1 cellular context compared by ENCODE assay signal in the genomic region with DNA sequence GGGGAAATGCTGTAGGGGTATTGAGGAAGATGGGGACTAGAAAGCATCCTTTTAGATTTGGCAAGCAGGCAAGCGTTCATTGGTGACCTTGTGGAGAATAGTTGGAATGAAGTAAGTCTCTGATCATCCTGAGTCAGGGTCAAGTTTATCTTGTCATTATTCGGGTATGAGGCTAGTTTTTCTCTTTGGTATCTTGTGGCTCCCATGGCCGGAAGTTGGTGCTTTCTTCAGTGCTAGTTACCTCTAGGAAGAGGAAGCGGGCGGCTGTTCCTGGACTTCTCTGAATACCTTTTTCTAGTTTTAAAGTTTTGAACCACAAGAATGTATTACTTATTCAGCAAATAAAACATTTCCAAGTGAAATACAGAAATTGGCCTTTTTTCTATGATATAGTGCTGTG.
A peak's percentile ranks its signal among the peaks of the same experiment; 100 is the strongest.
TF ChIP-seq lines count a peak whose summit lies in the region.

No MANE protein-coding gene starts in this region.

TF ChIP-seq in GM12878, 131 proteins besides CTCF, POLR2A, EP300 and RAD21 (continues in another document):
- TF ChIP-seq KAT2A (conservative IDR thresholded peaks at IDR 0.05; ENCODE audit: control insufficient read depth, low read depth, low read length) (no peak), FOXM1 (IDR thresholded peaks at IDR 0.05; ENCODE audit: low read depth, low read length) (no peak), GABPA (IDR thresholded peaks at IDR 0.05; ENCODE audit: low read depth) (peak; percentile 36; the same call in 1 of the 2 replicates), SIN3A (IDR thresholded peaks at IDR 0.05; ENCODE audit: low read depth, low read length) (no peak), WRNIP1 (IDR thresholded peaks at IDR 0.05; ENCODE audit: borderline replicate concordance, low read depth, low read length) (no peak), STAT1 (conservative IDR thresholded peaks at IDR 0.05) (no peak), SMC3 (IDR thresholded peaks at IDR 0.05; ENCODE audit: borderline replicate concordance, low read length) (no peak), CHD1 (IDR thresholded peaks at IDR 0.05; ENCODE audit: low read depth, low read length) (no peak), ZSCAN29 (IDR thresholded peaks at IDR 0.05) (no peak), HDAC2 (IDR thresholded peaks at IDR 0.05) (no peak), TCF3 (IDR thresholded peaks at IDR 0.05; ENCODE audit: borderline replicate concordance, insufficient read depth, low read depth, low read length) (no peak), NR2C1 (IDR thresholded peaks at IDR 0.05) (no peak), SPI1 (IDR thresholded peaks at IDR 0.05; ENCODE audit: borderline replicate concordance, insufficient read depth, low read depth, low read length) (peak; percentile 37; the same call in 1 of the 2 replicates), RUNX3 (IDR thresholded peaks at IDR 0.05; ENCODE audit: low read length) (peak; percentile 42), STAT3 (IDR thresholded peaks at IDR 0.05; ENCODE audit: low read depth, low read length) (no peak), NFIC (IDR thresholded peaks at IDR 0.05; ENCODE audit: low read depth, low read length) (no peak), NR2F1 (conservative IDR thresholded peaks at IDR 0.05) (no peak)
- TF ChIP-seq, protein P1, sequence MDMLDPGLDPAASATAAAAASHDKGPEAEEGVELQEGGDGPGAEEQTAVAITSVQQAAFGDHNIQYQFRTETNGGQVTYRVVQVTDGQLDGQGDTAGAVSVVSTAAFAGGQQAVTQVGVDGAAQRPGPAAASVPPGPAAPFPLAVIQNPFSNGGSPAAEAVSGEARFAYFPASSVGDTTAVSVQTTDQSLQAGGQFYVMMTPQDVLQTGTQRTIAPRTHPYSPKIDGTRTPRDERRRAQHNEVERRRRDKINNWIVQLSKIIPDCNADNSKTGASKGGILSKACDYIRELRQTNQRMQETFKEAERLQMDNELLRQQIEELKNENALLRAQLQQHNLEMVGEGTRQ (IDR thresholded peaks at IDR 0.05; ENCODE audit: borderline replicate concordance, low read depth, low read length): no peak
- TF ChIP-seq, protein P2, sequence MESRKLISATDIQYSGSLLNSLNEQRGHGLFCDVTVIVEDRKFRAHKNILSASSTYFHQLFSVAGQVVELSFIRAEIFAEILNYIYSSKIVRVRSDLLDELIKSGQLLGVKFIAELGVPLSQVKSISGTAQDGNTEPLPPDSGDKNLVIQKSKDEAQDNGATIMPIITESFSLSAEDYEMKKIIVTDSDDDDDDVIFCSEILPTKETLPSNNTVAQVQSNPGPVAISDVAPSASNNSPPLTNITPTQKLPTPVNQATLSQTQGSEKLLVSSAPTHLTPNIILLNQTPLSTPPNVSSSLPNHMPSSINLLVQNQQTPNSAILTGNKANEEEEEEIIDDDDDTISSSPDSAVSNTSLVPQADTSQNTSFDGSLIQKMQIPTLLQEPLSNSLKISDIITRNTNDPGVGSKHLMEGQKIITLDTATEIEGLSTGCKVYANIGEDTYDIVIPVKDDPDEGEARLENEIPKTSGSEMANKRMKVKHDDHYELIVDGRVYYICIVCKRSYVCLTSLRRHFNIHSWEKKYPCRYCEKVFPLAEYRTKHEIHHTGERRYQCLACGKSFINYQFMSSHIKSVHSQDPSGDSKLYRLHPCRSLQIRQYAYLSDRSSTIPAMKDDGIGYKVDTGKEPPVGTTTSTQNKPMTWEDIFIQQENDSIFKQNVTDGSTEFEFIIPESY (IDR thresholded peaks at IDR 0.05): no peak
- TF ChIP-seq, protein P3, sequence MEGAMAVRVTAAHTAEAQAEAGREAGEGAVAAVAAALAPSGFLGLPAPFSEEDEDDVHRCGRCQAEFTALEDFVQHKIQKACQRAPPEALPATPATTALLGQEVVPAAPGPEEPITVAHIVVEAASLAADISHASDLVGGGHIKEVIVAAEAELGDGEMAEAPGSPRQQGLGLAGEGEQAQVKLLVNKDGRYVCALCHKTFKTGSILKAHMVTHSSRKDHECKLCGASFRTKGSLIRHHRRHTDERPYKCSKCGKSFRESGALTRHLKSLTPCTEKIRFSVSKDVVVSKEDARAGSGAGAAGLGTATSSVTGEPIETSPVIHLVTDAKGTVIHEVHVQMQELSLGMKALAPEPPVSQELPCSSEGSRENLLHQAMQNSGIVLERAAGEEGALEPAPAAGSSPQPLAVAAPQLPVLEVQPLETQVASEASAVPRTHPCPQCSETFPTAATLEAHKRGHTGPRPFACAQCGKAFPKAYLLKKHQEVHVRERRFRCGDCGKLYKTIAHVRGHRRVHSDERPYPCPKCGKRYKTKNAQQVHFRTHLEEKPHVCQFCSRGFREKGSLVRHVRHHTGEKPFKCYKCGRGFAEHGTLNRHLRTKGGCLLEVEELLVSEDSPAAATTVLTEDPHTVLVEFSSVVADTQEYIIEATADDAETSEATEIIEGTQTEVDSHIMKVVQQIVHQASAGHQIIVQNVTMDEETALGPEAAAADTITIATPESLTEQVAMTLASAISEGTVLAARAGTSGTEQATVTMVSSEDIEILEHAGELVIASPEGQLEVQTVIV (IDR thresholded peaks at IDR 0.05; ENCODE audit: borderline replicate concordance, partially characterized antibody): no peak
- TF ChIP-seq, protein P4, sequence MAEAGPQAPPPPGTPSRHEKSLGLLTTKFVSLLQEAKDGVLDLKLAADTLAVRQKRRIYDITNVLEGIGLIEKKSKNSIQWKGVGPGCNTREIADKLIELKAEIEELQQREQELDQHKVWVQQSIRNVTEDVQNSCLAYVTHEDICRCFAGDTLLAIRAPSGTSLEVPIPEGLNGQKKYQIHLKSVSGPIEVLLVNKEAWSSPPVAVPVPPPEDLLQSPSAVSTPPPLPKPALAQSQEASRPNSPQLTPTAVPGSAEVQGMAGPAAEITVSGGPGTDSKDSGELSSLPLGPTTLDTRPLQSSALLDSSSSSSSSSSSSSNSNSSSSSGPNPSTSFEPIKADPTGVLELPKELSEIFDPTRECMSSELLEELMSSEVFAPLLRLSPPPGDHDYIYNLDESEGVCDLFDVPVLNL (IDR thresholded peaks at IDR 0.05; ENCODE audit: low read depth, low read length): no peak
- TF ChIP-seq, protein P5, sequence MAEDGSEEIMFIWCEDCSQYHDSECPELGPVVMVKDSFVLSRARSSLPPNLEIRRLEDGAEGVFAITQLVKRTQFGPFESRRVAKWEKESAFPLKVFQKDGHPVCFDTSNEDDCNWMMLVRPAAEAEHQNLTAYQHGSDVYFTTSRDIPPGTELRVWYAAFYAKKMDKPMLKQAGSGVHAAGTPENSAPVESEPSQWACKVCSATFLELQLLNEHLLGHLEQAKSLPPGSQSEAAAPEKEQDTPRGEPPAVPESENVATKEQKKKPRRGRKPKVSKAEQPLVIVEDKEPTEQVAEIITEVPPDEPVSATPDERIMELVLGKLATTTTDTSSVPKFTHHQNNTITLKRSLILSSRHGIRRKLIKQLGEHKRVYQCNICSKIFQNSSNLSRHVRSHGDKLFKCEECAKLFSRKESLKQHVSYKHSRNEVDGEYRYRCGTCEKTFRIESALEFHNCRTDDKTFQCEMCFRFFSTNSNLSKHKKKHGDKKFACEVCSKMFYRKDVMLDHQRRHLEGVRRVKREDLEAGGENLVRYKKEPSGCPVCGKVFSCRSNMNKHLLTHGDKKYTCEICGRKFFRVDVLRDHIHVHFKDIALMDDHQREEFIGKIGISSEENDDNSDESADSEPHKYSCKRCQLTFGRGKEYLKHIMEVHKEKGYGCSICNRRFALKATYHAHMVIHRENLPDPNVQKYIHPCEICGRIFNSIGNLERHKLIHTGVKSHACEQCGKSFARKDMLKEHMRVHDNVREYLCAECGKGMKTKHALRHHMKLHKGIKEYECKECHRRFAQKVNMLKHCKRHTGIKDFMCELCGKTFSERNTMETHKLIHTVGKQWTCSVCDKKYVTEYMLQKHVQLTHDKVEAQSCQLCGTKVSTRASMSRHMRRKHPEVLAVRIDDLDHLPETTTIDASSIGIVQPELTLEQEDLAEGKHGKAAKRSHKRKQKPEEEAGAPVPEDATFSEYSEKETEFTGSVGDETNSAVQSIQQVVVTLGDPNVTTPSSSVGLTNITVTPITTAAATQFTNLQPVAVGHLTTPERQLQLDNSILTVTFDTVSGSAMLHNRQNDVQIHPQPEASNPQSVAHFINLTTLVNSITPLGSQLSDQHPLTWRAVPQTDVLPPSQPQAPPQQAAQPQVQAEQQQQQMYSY (CRISPR knock-in tag; IDR thresholded peaks at IDR 0.05): no peak
- TF ChIP-seq, protein P6, sequence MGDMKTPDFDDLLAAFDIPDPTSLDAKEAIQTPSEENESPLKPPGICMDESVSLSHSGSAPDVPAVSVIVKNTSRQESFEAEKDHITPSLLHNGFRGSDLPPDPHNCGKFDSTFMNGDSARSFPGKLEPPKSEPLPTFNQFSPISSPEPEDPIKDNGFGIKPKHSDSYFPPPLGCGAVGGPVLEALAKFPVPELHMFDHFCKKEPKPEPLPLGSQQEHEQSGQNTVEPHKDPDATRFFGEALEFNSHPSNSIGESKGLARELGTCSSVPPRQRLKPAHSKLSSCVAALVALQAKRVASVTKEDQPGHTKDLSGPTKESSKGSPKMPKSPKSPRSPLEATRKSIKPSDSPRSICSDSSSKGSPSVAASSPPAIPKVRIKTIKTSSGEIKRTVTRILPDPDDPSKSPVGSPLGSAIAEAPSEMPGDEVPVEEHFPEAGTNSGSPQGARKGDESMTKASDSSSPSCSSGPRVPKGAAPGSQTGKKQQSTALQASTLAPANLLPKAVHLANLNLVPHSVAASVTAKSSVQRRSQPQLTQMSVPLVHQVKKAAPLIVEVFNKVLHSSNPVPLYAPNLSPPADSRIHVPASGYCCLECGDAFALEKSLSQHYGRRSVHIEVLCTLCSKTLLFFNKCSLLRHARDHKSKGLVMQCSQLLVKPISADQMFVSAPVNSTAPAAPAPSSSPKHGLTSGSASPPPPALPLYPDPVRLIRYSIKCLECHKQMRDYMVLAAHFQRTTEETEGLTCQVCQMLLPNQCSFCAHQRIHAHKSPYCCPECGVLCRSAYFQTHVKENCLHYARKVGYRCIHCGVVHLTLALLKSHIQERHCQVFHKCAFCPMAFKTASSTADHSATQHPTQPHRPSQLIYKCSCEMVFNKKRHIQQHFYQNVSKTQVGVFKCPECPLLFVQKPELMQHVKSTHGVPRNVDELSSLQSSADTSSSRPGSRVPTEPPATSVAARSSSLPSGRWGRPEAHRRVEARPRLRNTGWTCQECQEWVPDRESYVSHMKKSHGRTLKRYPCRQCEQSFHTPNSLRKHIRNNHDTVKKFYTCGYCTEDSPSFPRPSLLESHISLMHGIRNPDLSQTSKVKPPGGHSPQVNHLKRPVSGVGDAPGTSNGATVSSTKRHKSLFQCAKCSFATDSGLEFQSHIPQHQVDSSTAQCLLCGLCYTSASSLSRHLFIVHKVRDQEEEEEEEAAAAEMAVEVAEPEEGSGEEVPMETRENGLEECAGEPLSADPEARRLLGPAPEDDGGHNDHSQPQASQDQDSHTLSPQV (IDR thresholded peaks at IDR 0.05): no peak
- TF ChIP-seq, protein P7, sequence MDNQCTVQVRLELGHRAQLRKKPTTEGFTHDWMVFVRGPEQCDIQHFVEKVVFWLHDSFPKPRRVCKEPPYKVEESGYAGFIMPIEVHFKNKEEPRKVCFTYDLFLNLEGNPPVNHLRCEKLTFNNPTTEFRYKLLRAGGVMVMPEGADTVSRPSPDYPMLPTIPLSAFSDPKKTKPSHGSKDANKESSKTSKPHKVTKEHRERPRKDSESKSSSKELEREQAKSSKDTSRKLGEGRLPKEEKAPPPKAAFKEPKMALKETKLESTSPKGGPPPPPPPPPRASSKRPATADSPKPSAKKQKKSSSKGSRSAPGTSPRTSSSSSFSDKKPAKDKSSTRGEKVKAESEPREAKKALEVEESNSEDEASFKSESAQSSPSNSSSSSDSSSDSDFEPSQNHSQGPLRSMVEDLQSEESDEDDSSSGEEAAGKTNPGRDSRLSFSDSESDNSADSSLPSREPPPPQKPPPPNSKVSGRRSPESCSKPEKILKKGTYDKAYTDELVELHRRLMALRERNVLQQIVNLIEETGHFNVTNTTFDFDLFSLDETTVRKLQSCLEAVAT (IDR thresholded peaks at IDR 0.05): no peak
- TF ChIP-seq, protein P8, sequence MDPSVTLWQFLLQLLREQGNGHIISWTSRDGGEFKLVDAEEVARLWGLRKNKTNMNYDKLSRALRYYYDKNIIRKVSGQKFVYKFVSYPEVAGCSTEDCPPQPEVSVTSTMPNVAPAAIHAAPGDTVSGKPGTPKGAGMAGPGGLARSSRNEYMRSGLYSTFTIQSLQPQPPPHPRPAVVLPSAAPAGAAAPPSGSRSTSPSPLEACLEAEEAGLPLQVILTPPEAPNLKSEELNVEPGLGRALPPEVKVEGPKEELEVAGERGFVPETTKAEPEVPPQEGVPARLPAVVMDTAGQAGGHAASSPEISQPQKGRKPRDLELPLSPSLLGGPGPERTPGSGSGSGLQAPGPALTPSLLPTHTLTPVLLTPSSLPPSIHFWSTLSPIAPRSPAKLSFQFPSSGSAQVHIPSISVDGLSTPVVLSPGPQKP (IDR thresholded peaks at IDR 0.05; ENCODE audit: low read depth, low read length): no peak
- TF ChIP-seq, protein P9, sequence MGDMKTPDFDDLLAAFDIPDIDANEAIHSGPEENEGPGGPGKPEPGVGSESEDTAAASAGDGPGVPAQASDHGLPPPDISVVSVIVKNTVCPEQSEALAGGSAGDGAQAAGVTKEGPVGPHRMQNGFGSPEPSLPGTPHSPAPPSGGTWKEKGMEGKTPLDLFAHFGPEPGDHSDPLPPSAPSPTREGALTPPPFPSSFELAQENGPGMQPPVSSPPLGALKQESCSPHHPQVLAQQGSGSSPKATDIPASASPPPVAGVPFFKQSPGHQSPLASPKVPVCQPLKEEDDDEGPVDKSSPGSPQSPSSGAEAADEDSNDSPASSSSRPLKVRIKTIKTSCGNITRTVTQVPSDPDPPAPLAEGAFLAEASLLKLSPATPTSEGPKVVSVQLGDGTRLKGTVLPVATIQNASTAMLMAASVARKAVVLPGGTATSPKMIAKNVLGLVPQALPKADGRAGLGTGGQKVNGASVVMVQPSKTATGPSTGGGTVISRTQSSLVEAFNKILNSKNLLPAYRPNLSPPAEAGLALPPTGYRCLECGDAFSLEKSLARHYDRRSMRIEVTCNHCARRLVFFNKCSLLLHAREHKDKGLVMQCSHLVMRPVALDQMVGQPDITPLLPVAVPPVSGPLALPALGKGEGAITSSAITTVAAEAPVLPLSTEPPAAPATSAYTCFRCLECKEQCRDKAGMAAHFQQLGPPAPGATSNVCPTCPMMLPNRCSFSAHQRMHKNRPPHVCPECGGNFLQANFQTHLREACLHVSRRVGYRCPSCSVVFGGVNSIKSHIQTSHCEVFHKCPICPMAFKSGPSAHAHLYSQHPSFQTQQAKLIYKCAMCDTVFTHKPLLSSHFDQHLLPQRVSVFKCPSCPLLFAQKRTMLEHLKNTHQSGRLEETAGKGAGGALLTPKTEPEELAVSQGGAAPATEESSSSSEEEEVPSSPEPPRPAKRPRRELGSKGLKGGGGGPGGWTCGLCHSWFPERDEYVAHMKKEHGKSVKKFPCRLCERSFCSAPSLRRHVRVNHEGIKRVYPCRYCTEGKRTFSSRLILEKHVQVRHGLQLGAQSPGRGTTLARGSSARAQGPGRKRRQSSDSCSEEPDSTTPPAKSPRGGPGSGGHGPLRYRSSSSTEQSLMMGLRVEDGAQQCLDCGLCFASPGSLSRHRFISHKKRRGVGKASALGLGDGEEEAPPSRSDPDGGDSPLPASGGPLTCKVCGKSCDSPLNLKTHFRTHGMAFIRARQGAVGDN (IDR thresholded peaks at IDR 0.05): no peak
